ENCODE assay signal across 1 cellular context in the genomic region with DNA sequence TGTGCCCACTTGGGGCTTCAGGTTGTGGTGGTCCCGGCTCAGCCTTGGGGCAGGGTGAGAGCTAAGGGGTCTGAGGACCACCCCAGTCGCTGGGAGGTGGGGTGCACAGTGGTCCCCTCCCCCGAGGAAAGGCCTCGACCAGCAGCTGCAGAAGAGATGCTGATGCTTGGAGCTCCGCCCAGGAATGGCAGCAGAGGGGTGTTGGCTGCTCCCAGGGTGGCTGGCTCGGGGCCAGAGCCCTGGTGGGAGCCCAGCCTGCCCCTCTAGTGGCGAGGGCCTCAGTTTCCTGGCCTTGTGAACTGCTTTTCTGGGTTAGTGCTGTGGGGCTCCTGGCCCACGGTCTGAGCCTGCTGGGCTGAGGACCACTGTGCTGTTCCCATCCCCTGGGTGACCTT.
TF ChIP-seq lines count a peak whose summit lies in the region.

No MANE protein-coding gene starts in this region.

TF ChIP-seq in GM12878, 131 proteins besides CTCF, POLR2A, EP300 and RAD21:
- TF ChIP-seq MTA2 (IDR thresholded peaks at IDR 0.05; ENCODE audit: low read depth) (no peak), EED (IDR thresholded peaks at IDR 0.05; ENCODE audit: low read depth) (no peak), RFX5 (IDR thresholded peaks at IDR 0.05; ENCODE audit: low read depth, low read length) (no peak), FOS (IDR thresholded peaks at IDR 0.05; ENCODE audit: borderline replicate concordance, extremely low read depth, insufficient read length) (no peak), TBL1XR1 (IDR thresholded peaks at IDR 0.05; ENCODE audit: low read depth, low read length) (no peak), HDAC2 (IDR thresholded peaks at IDR 0.05) (no peak)
- TF ChIP-seq, protein P1, sequence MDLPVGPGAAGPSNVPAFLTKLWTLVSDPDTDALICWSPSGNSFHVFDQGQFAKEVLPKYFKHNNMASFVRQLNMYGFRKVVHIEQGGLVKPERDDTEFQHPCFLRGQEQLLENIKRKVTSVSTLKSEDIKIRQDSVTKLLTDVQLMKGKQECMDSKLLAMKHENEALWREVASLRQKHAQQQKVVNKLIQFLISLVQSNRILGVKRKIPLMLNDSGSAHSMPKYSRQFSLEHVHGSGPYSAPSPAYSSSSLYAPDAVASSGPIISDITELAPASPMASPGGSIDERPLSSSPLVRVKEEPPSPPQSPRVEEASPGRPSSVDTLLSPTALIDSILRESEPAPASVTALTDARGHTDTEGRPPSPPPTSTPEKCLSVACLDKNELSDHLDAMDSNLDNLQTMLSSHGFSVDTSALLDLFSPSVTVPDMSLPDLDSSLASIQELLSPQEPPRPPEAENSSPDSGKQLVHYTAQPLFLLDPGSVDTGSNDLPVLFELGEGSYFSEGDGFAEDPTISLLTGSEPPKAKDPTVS (IDR thresholded peaks at IDR 0.05; ENCODE audit: low read depth, low read length) = no peak
- TF ChIP-seq, protein P2, sequence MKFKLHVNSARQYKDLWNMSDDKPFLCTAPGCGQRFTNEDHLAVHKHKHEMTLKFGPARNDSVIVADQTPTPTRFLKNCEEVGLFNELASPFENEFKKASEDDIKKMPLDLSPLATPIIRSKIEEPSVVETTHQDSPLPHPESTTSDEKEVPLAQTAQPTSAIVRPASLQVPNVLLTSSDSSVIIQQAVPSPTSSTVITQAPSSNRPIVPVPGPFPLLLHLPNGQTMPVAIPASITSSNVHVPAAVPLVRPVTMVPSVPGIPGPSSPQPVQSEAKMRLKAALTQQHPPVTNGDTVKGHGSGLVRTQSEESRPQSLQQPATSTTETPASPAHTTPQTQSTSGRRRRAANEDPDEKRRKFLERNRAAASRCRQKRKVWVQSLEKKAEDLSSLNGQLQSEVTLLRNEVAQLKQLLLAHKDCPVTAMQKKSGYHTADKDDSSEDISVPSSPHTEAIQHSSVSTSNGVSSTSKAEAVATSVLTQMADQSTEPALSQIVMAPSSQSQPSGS (IDR thresholded peaks at IDR 0.05; ENCODE audit: low read length) = no peak
